29 cellular contexts compared by ENCODE assay signal in genomic region chr18:3100498-3101132, GRCh38.
"Had no signal": no experiment of that assay in that cellular context is flagged by ENCODE, and none has a peak within 500 bp of the region (broad histone marks: within the 10 kb centered on the region; RNA-seq: fewer than 3 reads in every experiment).

No MANE protein-coding gene starts in this region.

- H3K36me3 Mint-ChIP-seq: activated naive CD8-positive, alpha-beta T cell treated with anti-CD3 and anti-CD28 coated beads for 36 hours; type B pancreatic cell had no signal

- H3K4me1 ChIP-seq: lower lobe of right lung had no signal

- H3K4me3 ChIP-seq: adrenal gland, body of pancreas, coronary artery, dorsolateral prefrontal cortex, lower lobe of right lung, sigmoid colon, vagina had no signal

- ATAC-seq: activated CD4-positive, CD25-positive, alpha-beta regulatory T cell treated with anti-CD3 and anti-CD28 coated beads, Interleukin-2, amount 50 U/mL, for 24 hours; body of pancreas; left colon; lower lobe of right lung; naive thymus-derived CD8-positive, alpha-beta T cell; stimulated activated memory B cell treated with anti-CD40 and anti-IgM and Interleukin-4, amounts not matched to agents 10 μg/mL and 1 μg/mL and 100 μg/mL, for 72 hours; stimulated activated naive CD8-positive, alpha-beta T cell treated with anti-CD3 and anti-CD28 coated beads, Interleukin-15, amount 100 ng/mL, for 72 hours had no signal

- H3K4me3 Mint-ChIP-seq: activated naive CD4-positive, alpha-beta T cell treated with anti-CD3 and anti-CD28 coated beads for 36 hours; activated naive CD8-positive, alpha-beta T cell treated with anti-CD3 and anti-CD28 coated beads for 36 hours; naive thymus-derived CD8-positive, alpha-beta T cell; stimulated activated memory B cell treated with anti-CD40 and anti-IgM and Interleukin-4, amounts not matched to agents 10 μg/mL and 1 μg/mL and 100 μg/mL, for 72 hours; stimulated activated naive CD8-positive, alpha-beta T cell treated with anti-CD3 and anti-CD28 coated beads, Interleukin-15, amount 100 ng/mL, for 72 hours; type B pancreatic cell had no signal

- H3K4me1 Mint-ChIP-seq: stimulated activated memory B cell treated with anti-CD40 and anti-IgM and Interleukin-4, amounts not matched to agents 10 μg/mL and 1 μg/mL and 100 μg/mL, for 72 hours had no signal

- H3K27ac ChIP-seq: adrenal gland, body of pancreas, coronary artery, dorsolateral prefrontal cortex, lower lobe of right lung, sigmoid colon, vagina, WERI-Rb-1 had no signal

- H3K27me3 Mint-ChIP-seq: activated naive CD8-positive, alpha-beta T cell treated with anti-CD3 and anti-CD28 coated beads for 36 hours; naive thymus-derived CD8-positive, alpha-beta T cell; stimulated activated memory B cell treated with anti-CD40 and anti-IgM and Interleukin-4, amounts not matched to agents 10 μg/mL and 1 μg/mL and 100 μg/mL, for 72 hours; stimulated activated naive CD8-positive, alpha-beta T cell treated with anti-CD3 and anti-CD28 coated beads, Interleukin-15, amount 100 ng/mL, for 72 hours had no signal

- H3K9me3 Mint-ChIP-seq: activated naive CD4-positive, alpha-beta T cell treated with anti-CD3 and anti-CD28 coated beads for 36 hours; activated naive CD8-positive, alpha-beta T cell treated with anti-CD3 and anti-CD28 coated beads for 36 hours; naive thymus-derived CD8-positive, alpha-beta T cell; stimulated activated memory B cell treated with anti-CD40 and anti-IgM and Interleukin-4, amounts not matched to agents 10 μg/mL and 1 μg/mL and 100 μg/mL, for 72 hours; stimulated activated naive CD8-positive, alpha-beta T cell treated with anti-CD3 and anti-CD28 coated beads, Interleukin-15, amount 100 ng/mL, for 72 hours; type B pancreatic cell had no signal

- DNase-seq: activated CD4-positive, alpha-beta T cell treated with anti-CD3 and anti-CD28 coated beads for 48 hours; activated CD4-positive, alpha-beta T cell treated with anti-CD3 and anti-CD28 coated beads, Interleukin-2, amount 50 U/mL, for 48 hours; activated CD8-positive, alpha-beta memory T cell treated with anti-CD3 and anti-CD28 coated beads for 24 hours; activated effector memory CD4-positive, alpha-beta T cell treated with anti-CD3 and anti-CD28 coated beads, Interleukin-2, amount 50 U/mL, for 16 hours; activated naive CD4-positive, alpha-beta T cell treated with anti-CD3 and anti-CD28 coated beads for 36 hours; activated naive CD8-positive, alpha-beta T cell treated with anti-CD3 and anti-CD28 coated beads for 36 hours; adrenal gland; aorta; body of pancreas; dorsolateral prefrontal cortex; effector memory CD4-positive, alpha-beta T cell; foreskin fibroblast; left colon; lower lobe of right lung; mesenchymal stem cell; naive thymus-derived CD8-positive, alpha-beta T cell; sigmoid colon; small intestine; stimulated activated CD4-positive, alpha-beta T cell treated with anti-CD3 and anti-CD28 coated beads, Interleukin-4, amount 100 ng/mL, for 4 hours; stimulated activated CD8-positive, alpha-beta memory T cell treated with anti-CD3 and anti-CD28 coated beads, Interleukin-4, amount 100 ng/mL, for 48 hours; stimulated activated naive CD8-positive, alpha-beta T cell treated with anti-CD3 and anti-CD28 coated beads, Interleukin-15, amount 100 ng/mL, for 72 hours; substantia nigra; T-helper 9 cell; WERI-Rb-1 had no signal

- H3K27ac Mint-ChIP-seq: activated naive CD4-positive, alpha-beta T cell treated with anti-CD3 and anti-CD28 coated beads for 36 hours; activated naive CD8-positive, alpha-beta T cell treated with anti-CD3 and anti-CD28 coated beads for 36 hours; naive thymus-derived CD8-positive, alpha-beta T cell; stimulated activated memory B cell treated with anti-CD40 and anti-IgM and Interleukin-4, amounts not matched to agents 10 μg/mL and 1 μg/mL and 100 μg/mL, for 72 hours; stimulated activated naive CD8-positive, alpha-beta T cell treated with anti-CD3 and anti-CD28 coated beads, Interleukin-15, amount 100 ng/mL, for 72 hours; type B pancreatic cell had no signal

- H3K9me3 ChIP-seq: adrenal gland, body of pancreas, lower lobe of right lung, sigmoid colon, vagina had no signal

- H3K27me3 ChIP-seq: adrenal gland, body of pancreas, sigmoid colon, vagina had no signal

- H3K36me3 ChIP-seq: adrenal gland, lower lobe of right lung, vagina, WERI-Rb-1 had no signal
